8 cellular contexts compared by ENCODE assay signal in genomic region chr22:25564320-25564978, GRCh38. TPM values are rescaled to one million over a fixed set of nuclear protein-coding genes. Genes with fewer than 3 reads are reported as not detected.
DNase-seq lines count a peak whose midpoint lies in the region; ATAC-seq and TF ChIP-seq lines count a peak whose summit lies in the region.

Gene GRK3, plus strand, starts transcription at chr22:25564675. Its CDS starts 366 bp downstream, at chr22:25565041.

- peak within 1 kb of the TSS; percentile 86; the same call in 1 of the 2 replicates for H3K14ac ChIP-seq in H9 (ENCODE audit: insufficient read depth, low read length)

- no peak within 1 kb of the TSS for H3K56ac ChIP-seq in H9 (ENCODE audit: insufficient read length, low read depth, low read length)

- H2BK5ac ChIP-seq in H9 (ENCODE audit: insufficient read length, low read length): no peak within 1 kb of the TSS

- H3K9ac ChIP-seq in H9 (ENCODE audit: extremely low read depth, insufficient read length, low read length): peak within 1 kb of the TSS; percentile 59

- H3K4me1 Mint-ChIP-seq in H9: peaks cover 45 to 46% of the 10 kb centered on the region in 2 experiments

- H3K36me3 ChIP-seq in lung (ENCODE audit: control insufficient read depth in 2 of 2, insufficient read depth in 2 of 2, low read length in 2 of 2): no peaks in the 10 kb centered on the region

- H3K4me1 ChIP-seq in H9 (ENCODE audit: insufficient read depth, low read length): no peaks in the 10 kb centered on the region; the same call in 1 of the 2 replicates
- peaks cover 2 to 3% of the 10 kb centered on the region in 2 donors for H3K4me1 ChIP-seq in lung (ENCODE audit: control insufficient read depth in 2 of 2, insufficient read depth in 2 of 2, low read length in 2 of 2)

- no peak within 1 kb of the TSS for H3T11ph ChIP-seq in H9 (ENCODE audit: low read length)

- no peak for TF ChIP-seq CTCF in H9 (conservative IDR thresholded peaks at IDR 0.05)
- TF ChIP-seq CTCF in dorsolateral prefrontal cortex (IDR thresholded peaks at IDR 0.05 in 54 of 56, conservative IDR thresholded peaks at IDR 0.05 in 2 of 56; ENCODE audit: low read depth in 1 of 56, partially characterized antibody in 56 of 56): no peak
- no peak for TF ChIP-seq CTCF in lung (IDR thresholded peaks at IDR 0.05; ENCODE audit: control extremely low read depth, extremely low read depth)

- no peak within 1 kb of the TSS for H4K8ac ChIP-seq in H9 (replicated peaks; ENCODE audit: insufficient read length, low read depth, low read length)

- H3K79me2 ChIP-seq in H9 (ENCODE audit: insufficient read depth, low read length): no peaks in the 10 kb centered on the region; the same call in 1 of the 2 replicates

- WGBS in H9 (ENCODE audit: extremely low coverage, insufficient read length, low lambda C conversion rate): no CpG with 5 or more reads among the region's 73 CpGs
- 0 to 1% methylated on average over 34 to 73 of the region's 73 CpGs for WGBS in lung, 2 donors

- peaks cover 15% of the 10 kb centered on the region for H3K23me2 ChIP-seq in H9 (ENCODE audit: insufficient read length, low read depth, low read length, poor library complexity, severe bottlenecking)

- ATAC-seq in lung (ENCODE audit: insufficient read depth, low FRiP score): peak; percentile 74

- no peak within 1 kb of the TSS for H2BK12ac ChIP-seq in H9 (ENCODE audit: insufficient read length, low read depth, low read length)

- no peak within 1 kb of the TSS; the same call in 1 of the 2 replicates for H2BK15ac ChIP-seq in H9 (ENCODE audit: low read depth, low read length)

- no peaks in the 10 kb centered on the region for H3K9me3 ChIP-seq in H9 (ENCODE audit: control insufficient read depth, low read depth, low read length)
- no peaks in the 10 kb centered on the region for H3K9me3 ChIP-seq in lung (ENCODE audit: control insufficient read depth in 2 of 2, insufficient read depth in 1 of 2, low read length in 1 of 2)

- H3K27me3 ChIP-seq in H9 (ENCODE audit: insufficient read depth, low read length): peaks cover 1% of the 10 kb centered on the region; the same call in 1 of the 2 replicates
- no peaks in the 10 kb centered on the region for H3K27me3 ChIP-seq in dorsolateral prefrontal cortex
- H3K27me3 ChIP-seq in lung (ENCODE audit: control insufficient read depth, insufficient read depth): no peaks in the 10 kb centered on the region

- H3K4me2 ChIP-seq in H9 (ENCODE audit: insufficient read depth, insufficient read length, low read length): peak within 1 kb of the TSS; percentile 79

- no peak within 1 kb of the TSS for H4K5ac ChIP-seq in H9 (ENCODE audit: insufficient read length, low read depth, low read length)

- peaks cover 42% of the 10 kb centered on the region for H3K27me3 Mint-ChIP-seq in H9 (ENCODE audit: low read depth)

- H3K4me3 Mint-ChIP-seq in H9: peak within 1 kb of the TSS; percentile 91 to 93

- no peak within 1 kb of the TSS for H3K23ac ChIP-seq in H9 (ENCODE audit: insufficient read length, low read depth, low read length)

- H4K20me1 ChIP-seq in H9 (ENCODE audit: control insufficient read depth, insufficient read depth, insufficient read length): no peaks in the 10 kb centered on the region

- H3K79me1 ChIP-seq in H9 (ENCODE audit: insufficient read depth, low read depth, low read length, poor library complexity, severe bottlenecking): no peaks in the 10 kb centered on the region

- no peak within 1 kb of the TSS for H2AFZ ChIP-seq in H9 (ENCODE audit: low read length)

- H2BK120ac ChIP-seq in H9 (ENCODE audit: low read depth, low read length, poor library complexity, severe bottlenecking): no peak within 1 kb of the TSS

- peak within 1 kb of the TSS; percentile 13 to 84 (median 74); a peak in 5 of 7 replicates for H3K27ac Mint-ChIP-seq in H9

- no peak within 1 kb of the TSS for H4K91ac ChIP-seq in H9 (ENCODE audit: insufficient read length, low read depth, low read length)

- DNase-seq in EH (ENCODE audit: low read depth) (peak; percentile 47), H9 (peak; percentile 82), NCI-H146 (lab: John Stamatoyannopoulos, UW) (peak; percentile 61), dorsolateral prefrontal cortex (peak in 8 of 10 donors; percentile 26 to 70 (median 57)), lung (ENCODE audit: low spot score) (peak; percentile 80), cerebellar nuclear complex (lab: John Stamatoyannopoulos, UW) (no peak)
- peak; percentile 73 for DNase-seq in activated CD4-positive, alpha-beta T cell treated with anti-CD3 and anti-CD28 coated beads for 48 hours
- DNase-seq in stimulated activated CD8-positive, alpha-beta memory T cell treated with anti-CD3 and anti-CD28 coated beads, Interleukin-12 subunit alpha, Interleukin-12 subunit beta, amount 100 ng/mL, for 1 hour (ENCODE audit: low read depth): peak; percentile 20

- peak within 1 kb of the TSS; percentile 53 for H3K18ac ChIP-seq in H9 (ENCODE audit: insufficient read length, low read depth, low read length)

- H3K9me3 Mint-ChIP-seq in H9: no peaks in the 10 kb centered on the region

- no peak within 1 kb of the TSS for H2AK5ac ChIP-seq in H9 (ENCODE audit: insufficient read length, low read length)

- intact Hi-C loops in dorsolateral prefrontal cortex (cut with DNase I): loop anchor here in 1 of 2 donors (10.0 kb wide), 1 partner anchor 90 kb away; no protein-coding TSS in a partner anchor

- H3K36me3 Mint-ChIP-seq in H9 (ENCODE audit: insufficient read depth in 1 of 3, low read depth in 3 of 3): no peaks in the 10 kb centered on the region

- no peak within 1 kb of the TSS for H3K27ac ChIP-seq in H9 (ENCODE audit: insufficient read length, low read depth, low read length)
- H3K27ac ChIP-seq in dorsolateral prefrontal cortex: peak within 1 kb of the TSS in 56 of 59 donors; percentile 20 to 88 (median 72)
- H3K27ac ChIP-seq in lung (ENCODE audit: low read depth in 1 of 2, low read length in 1 of 2): peak within 1 kb of the TSS in 1 of 2 donors; percentile 76

- no peak within 1 kb of the TSS for H3K4ac ChIP-seq in H9 (ENCODE audit: low read depth, low read length)

- H2BK20ac ChIP-seq in H9 (ENCODE audit: low read depth, low read length, poor library complexity, severe bottlenecking): no peak within 1 kb of the TSS

- H3K4me3 ChIP-seq in dorsolateral prefrontal cortex (peak within 1 kb of the TSS; percentile 55 to 93 (median 81)), lung (peak within 1 kb of the TSS; percentile 64)

RNA-seq across cellular contexts. Expression of gene GRK3, which starts in this region (rescaled TPM):
- total RNA-seq in H9 (2021) (22.8 and 23.9 TPM in 2 replicates), dorsolateral prefrontal cortex (10 to 100 TPM; 24.2 to 87.3 (median 56.7) TPM), lung (10 to 100 TPM; 27.0 to 27.3 TPM)
- 1 to 10 TPM; 5.0 to 9.0 TPM for polyA plus RNA-seq in lung

Comparison
In these comparisons a context has a peak if more than half of its experiments do, and no peak if none do; other contexts are left out.
1. DNase-seq: peak in EH (single experiment), H9 (single experiment), NCI-H146 (single experiment), activated CD4-positive, alpha-beta T cell treated with anti-CD3 and anti-CD28 coated beads for 48 hours (single experiment), dorsolateral prefrontal cortex (8 of 10), lung (single experiment) and stimulated activated CD8-positive, alpha-beta memory T cell treated with anti-CD3 and anti-CD28 coated beads, Interleukin-12 subunit alpha, Interleukin-12 subunit beta, amount 100 ng/mL, for 1 hour (single experiment); none in cerebellar nuclear complex (0 of 2).